In the genomic region with DNA sequence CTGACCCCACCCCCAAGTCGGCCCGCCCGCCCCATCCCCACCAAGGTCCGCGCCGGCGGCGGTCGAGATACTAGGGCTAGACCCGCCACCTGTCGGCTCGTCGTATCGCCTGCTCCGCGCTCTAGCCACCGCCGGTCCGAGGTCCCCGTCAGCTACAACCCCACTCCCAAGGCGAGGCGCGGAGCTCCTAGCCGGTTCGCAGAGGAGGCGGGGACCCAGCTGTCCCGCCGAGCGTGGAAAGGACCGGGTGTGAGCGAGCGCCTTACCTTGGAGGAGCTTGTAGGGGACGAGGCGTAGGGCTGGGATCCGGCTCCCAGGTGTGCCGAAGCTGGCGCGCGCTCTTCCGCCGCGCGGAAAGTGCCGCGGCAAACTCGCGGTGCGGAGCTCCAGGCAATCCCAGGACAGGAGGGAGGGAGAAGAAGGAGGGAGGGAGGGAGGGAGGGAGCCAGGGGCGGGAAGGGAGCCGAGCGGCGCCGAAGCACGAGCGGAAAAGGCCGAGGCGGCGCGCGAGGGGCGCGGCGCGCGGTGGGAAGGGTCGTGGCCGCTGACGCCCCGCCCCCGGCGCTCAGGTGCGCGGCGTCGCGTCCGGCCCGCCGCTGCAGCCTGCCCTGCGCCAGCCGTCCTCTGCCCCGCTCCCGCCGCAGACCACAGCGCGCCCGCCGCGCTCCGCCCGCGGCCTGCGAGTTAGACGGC, we compare ENCODE assay signal across 1 cellular context.
TF ChIP-seq lines count a peak whose summit lies in the region.

A gene with protein sequence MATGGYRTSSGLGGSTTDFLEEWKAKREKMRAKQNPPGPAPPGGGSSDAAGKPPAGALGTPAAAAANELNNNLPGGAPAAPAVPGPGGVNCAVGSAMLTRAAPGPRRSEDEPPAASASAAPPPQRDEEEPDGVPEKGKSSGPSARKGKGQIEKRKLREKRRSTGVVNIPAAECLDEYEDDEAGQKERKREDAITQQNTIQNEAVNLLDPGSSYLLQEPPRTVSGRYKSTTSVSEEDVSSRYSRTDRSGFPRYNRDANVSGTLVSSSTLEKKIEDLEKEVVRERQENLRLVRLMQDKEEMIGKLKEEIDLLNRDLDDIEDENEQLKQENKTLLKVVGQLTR (minus strand): TSS at position 359 of the 693 bp plus-strand sequence. CDS start 720 bp downstream, outside the sequence.

TF ChIP-seq in HepG2, 621 proteins besides CTCF, POLR2A, EP300 and RAD21 (continued from another document and continues in another):
- TF ChIP-seq, protein P1, sequence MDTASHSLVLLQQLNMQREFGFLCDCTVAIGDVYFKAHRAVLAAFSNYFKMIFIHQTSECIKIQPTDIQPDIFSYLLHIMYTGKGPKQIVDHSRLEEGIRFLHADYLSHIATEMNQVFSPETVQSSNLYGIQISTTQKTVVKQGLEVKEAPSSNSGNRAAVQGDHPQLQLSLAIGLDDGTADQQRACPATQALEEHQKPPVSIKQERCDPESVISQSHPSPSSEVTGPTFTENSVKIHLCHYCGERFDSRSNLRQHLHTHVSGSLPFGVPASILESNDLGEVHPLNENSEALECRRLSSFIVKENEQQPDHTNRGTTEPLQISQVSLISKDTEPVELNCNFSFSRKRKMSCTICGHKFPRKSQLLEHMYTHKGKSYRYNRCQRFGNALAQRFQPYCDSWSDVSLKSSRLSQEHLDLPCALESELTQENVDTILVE (CRISPR knock-in tag; IDR thresholded peaks at IDR 0.05), result peak; percentile 56; the same call in 1 of the 2 replicates
- TF ChIP-seq ZBTB3 (CRISPR knock-in tag; IDR thresholded peaks at IDR 0.05; ENCODE audit: borderline replicate concordance, low read depth), result no peak
- TF ChIP-seq ZNF274 (CRISPR knock-in tag; IDR thresholded peaks at IDR 0.05), result no peak
- TF ChIP-seq, protein P2, sequence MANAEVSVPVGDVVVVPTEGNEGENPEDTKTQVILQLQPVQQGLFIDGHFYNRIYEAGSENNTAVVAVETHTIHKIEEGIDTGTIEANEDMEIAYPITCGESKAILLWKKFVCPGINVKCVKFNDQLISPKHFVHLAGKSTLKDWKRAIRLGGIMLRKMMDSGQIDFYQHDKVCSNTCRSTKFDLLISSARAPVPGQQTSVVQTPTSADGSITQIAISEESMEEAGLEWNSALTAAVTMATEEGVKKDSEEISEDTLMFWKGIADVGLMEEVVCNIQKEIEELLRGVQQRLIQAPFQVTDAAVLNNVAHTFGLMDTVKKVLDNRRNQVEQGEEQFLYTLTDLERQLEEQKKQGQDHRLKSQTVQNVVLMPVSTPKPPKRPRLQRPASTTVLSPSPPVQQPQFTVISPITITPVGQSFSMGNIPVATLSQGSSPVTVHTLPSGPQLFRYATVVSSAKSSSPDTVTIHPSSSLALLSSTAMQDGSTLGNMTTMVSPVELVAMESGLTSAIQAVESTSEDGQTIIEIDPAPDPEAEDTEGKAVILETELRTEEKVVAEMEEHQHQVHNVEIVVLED (CRISPR knock-in tag; IDR thresholded peaks at IDR 0.05; ENCODE audit: borderline replicate concordance), result no peak; the same call in 1 of the 2 replicates
- TF ChIP-seq NCOA1 (CRISPR knock-in tag; IDR thresholded peaks at IDR 0.05), result no peak
- TF ChIP-seq PRMT3 (CRISPR knock-in tag; IDR thresholded peaks at IDR 0.05; ENCODE audit: borderline replicate concordance, low read depth), result no peak
- TF ChIP-seq ZNF761 (CRISPR knock-in tag; conservative IDR thresholded peaks at IDR 0.05), result peak; percentile 44; the same call in 1 of the 2 replicates
- TF ChIP-seq ZNF30 (CRISPR knock-in tag; IDR thresholded peaks at IDR 0.05), result no peak
- 0 out of 2 replicates have a peak, but pooled peaks have one; percentile 34 for TF ChIP-seq ZNF333 (CRISPR knock-in tag; IDR thresholded peaks at IDR 0.05; ENCODE audit: borderline replicate concordance)
- TF ChIP-seq FOXA1 (IDR thresholded peaks at IDR 0.05), result no peak
- TF ChIP-seq FOXA1 (CRISPR knock-in tag; IDR thresholded peaks at IDR 0.05), result no peak
- no peak for TF ChIP-seq KLF15 (CRISPR knock-in tag; IDR thresholded peaks at IDR 0.05; ENCODE audit: borderline replicate concordance)
- no peak for TF ChIP-seq POLR2AphosphoS2 (IDR thresholded peaks at IDR 0.05; ENCODE audit: low read depth, low read length)
- TF ChIP-seq, protein P3, sequence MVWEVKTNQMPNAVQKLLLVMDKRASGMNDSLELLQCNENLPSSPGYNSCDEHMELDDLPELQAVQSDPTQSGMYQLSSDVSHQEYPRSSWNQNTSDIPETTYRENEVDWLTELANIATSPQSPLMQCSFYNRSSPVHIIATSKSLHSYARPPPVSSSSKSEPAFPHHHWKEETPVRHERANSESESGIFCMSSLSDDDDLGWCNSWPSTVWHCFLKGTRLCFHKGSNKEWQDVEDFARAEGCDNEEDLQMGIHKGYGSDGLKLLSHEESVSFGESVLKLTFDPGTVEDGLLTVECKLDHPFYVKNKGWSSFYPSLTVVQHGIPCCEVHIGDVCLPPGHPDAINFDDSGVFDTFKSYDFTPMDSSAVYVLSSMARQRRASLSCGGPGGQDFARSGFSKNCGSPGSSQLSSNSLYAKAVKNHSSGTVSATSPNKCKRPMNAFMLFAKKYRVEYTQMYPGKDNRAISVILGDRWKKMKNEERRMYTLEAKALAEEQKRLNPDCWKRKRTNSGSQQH (CRISPR knock-in tag; IDR thresholded peaks at IDR 0.05; ENCODE audit: low read depth), result 0 out of 2 replicates have a peak, but pooled peaks have one; percentile 35
- TF ChIP-seq ZNF431 (CRISPR knock-in tag; IDR thresholded peaks at IDR 0.05; ENCODE audit: borderline replicate concordance, low read depth), result peak; percentile 74
- TF ChIP-seq, protein P4, sequence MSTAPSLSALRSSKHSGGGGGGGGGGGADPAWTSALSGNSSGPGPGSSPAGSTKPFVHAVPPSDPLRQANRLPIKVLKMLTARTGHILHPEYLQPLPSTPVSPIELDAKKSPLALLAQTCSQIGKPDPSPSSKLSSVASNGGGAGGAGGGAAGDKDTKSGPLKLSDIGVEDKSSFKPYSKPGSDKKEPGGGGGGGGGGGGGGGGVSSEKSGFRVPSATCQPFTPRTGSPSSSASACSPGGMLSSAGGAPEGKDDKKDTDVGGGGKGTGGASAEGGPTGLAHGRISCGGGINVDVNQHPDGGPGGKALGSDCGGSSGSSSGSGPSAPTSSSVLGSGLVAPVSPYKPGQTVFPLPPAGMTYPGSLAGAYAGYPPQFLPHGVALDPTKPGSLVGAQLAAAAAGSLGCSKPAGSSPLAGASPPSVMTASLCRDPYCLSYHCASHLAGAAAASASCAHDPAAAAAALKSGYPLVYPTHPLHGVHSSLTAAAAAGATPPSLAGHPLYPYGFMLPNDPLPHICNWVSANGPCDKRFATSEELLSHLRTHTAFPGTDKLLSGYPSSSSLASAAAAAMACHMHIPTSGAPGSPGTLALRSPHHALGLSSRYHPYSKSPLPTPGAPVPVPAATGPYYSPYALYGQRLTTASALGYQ (CRISPR knock-in tag; IDR thresholded peaks at IDR 0.05), result no peak
- TF ChIP-seq RBAK (CRISPR knock-in tag; IDR thresholded peaks at IDR 0.05), result no peak
- peak; percentile 47 for TF ChIP-seq SKI (IDR thresholded peaks at IDR 0.05; ENCODE audit: partially characterized antibody)
- TF ChIP-seq, protein P5, sequence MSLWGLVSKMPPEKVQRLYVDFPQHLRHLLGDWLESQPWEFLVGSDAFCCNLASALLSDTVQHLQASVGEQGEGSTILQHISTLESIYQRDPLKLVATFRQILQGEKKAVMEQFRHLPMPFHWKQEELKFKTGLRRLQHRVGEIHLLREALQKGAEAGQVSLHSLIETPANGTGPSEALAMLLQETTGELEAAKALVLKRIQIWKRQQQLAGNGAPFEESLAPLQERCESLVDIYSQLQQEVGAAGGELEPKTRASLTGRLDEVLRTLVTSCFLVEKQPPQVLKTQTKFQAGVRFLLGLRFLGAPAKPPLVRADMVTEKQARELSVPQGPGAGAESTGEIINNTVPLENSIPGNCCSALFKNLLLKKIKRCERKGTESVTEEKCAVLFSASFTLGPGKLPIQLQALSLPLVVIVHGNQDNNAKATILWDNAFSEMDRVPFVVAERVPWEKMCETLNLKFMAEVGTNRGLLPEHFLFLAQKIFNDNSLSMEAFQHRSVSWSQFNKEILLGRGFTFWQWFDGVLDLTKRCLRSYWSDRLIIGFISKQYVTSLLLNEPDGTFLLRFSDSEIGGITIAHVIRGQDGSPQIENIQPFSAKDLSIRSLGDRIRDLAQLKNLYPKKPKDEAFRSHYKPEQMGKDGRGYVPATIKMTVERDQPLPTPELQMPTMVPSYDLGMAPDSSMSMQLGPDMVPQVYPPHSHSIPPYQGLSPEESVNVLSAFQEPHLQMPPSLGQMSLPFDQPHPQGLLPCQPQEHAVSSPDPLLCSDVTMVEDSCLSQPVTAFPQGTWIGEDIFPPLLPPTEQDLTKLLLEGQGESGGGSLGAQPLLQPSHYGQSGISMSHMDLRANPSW (CRISPR knock-in tag; IDR thresholded peaks at IDR 0.05; ENCODE audit: borderline replicate concordance), result no peak
- TF ChIP-seq ZMYM2 (CRISPR knock-in tag; IDR thresholded peaks at IDR 0.05), result peak; percentile 67; the same call in 1 of the 2 replicates
- TF ChIP-seq NFRKB (IDR thresholded peaks at IDR 0.05), result no peak
- TF ChIP-seq, protein P6, sequence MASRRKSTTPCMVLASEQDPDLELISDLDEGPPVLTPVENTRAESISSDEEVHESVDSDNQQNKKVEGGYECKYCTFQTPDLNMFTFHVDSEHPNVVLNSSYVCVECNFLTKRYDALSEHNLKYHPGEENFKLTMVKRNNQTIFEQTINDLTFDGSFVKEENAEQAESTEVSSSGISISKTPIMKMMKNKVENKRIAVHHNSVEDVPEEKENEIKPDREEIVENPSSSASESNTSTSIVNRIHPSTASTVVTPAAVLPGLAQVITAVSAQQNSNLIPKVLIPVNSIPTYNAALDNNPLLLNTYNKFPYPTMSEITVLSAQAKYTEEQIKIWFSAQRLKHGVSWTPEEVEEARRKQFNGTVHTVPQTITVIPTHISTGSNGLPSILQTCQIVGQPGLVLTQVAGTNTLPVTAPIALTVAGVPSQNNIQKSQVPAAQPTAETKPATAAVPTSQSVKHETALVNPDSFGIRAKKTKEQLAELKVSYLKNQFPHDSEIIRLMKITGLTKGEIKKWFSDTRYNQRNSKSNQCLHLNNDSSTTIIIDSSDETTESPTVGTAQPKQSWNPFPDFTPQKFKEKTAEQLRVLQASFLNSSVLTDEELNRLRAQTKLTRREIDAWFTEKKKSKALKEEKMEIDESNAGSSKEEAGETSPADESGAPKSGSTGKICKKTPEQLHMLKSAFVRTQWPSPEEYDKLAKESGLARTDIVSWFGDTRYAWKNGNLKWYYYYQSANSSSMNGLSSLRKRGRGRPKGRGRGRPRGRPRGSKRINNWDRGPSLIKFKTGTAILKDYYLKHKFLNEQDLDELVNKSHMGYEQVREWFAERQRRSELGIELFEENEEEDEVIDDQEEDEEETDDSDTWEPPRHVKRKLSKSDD (CRISPR knock-in tag; IDR thresholded peaks at IDR 0.05; ENCODE audit: low read depth), result no peak
- 0 out of 2 replicates have a peak, but pooled peaks have one; percentile 9 for TF ChIP-seq ZNF614 (CRISPR knock-in tag; IDR thresholded peaks at IDR 0.05; ENCODE audit: borderline replicate concordance)
- no peak; the same call in none of the 2 replicates for TF ChIP-seq ZNF451 (CRISPR knock-in tag; IDR thresholded peaks at IDR 0.05)
- no peak for TF ChIP-seq HCFC1 (IDR thresholded peaks at IDR 0.05; ENCODE audit: low read depth, low read length)
- no peak for TF ChIP-seq ZNF343 (CRISPR knock-in tag; IDR thresholded peaks at IDR 0.05)
- TF ChIP-seq ZBTB38 (CRISPR knock-in tag; IDR thresholded peaks at IDR 0.05), result no peak
- TF ChIP-seq, protein P7, sequence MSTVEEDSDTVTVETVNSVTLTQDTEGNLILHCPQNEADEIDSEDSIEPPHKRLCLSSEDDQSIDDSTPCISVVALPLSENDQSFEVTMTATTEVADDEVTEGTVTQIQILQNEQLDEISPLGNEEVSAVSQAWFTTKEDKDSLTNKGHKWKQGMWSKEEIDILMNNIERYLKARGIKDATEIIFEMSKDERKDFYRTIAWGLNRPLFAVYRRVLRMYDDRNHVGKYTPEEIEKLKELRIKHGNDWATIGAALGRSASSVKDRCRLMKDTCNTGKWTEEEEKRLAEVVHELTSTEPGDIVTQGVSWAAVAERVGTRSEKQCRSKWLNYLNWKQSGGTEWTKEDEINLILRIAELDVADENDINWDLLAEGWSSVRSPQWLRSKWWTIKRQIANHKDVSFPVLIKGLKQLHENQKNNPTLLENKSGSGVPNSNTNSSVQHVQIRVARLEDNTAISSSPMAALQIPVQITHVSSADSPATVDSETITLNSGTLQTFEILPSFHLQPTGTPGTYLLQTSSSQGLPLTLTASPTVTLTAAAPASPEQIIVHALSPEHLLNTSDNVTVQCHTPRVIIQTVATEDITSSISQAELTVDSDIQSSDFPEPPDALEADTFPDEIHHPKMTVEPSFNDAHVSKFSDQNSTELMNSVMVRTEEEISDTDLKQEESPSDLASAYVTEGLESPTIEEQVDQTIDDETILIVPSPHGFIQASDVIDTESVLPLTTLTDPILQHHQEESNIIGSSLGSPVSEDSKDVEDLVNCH (CRISPR knock-in tag; IDR thresholded peaks at IDR 0.05), result no peak; the same call in 1 of the 2 replicates
- TF ChIP-seq GZF1 (CRISPR knock-in tag; IDR thresholded peaks at IDR 0.05), result 0 out of 2 replicates have a peak, but pooled peaks have one; percentile 24
- TF ChIP-seq MZF1 (CRISPR knock-in tag; IDR thresholded peaks at IDR 0.05; ENCODE audit: borderline replicate concordance), result no peak
- no peak; the same call in 1 of the 2 replicates for TF ChIP-seq ZC3H13 (CRISPR knock-in tag; IDR thresholded peaks at IDR 0.05)
- TF ChIP-seq MIXL1 (CRISPR knock-in tag; IDR thresholded peaks at IDR 0.05), result 0 out of 2 replicates have a peak, but pooled peaks have one; percentile 12
- TF ChIP-seq, protein P8, sequence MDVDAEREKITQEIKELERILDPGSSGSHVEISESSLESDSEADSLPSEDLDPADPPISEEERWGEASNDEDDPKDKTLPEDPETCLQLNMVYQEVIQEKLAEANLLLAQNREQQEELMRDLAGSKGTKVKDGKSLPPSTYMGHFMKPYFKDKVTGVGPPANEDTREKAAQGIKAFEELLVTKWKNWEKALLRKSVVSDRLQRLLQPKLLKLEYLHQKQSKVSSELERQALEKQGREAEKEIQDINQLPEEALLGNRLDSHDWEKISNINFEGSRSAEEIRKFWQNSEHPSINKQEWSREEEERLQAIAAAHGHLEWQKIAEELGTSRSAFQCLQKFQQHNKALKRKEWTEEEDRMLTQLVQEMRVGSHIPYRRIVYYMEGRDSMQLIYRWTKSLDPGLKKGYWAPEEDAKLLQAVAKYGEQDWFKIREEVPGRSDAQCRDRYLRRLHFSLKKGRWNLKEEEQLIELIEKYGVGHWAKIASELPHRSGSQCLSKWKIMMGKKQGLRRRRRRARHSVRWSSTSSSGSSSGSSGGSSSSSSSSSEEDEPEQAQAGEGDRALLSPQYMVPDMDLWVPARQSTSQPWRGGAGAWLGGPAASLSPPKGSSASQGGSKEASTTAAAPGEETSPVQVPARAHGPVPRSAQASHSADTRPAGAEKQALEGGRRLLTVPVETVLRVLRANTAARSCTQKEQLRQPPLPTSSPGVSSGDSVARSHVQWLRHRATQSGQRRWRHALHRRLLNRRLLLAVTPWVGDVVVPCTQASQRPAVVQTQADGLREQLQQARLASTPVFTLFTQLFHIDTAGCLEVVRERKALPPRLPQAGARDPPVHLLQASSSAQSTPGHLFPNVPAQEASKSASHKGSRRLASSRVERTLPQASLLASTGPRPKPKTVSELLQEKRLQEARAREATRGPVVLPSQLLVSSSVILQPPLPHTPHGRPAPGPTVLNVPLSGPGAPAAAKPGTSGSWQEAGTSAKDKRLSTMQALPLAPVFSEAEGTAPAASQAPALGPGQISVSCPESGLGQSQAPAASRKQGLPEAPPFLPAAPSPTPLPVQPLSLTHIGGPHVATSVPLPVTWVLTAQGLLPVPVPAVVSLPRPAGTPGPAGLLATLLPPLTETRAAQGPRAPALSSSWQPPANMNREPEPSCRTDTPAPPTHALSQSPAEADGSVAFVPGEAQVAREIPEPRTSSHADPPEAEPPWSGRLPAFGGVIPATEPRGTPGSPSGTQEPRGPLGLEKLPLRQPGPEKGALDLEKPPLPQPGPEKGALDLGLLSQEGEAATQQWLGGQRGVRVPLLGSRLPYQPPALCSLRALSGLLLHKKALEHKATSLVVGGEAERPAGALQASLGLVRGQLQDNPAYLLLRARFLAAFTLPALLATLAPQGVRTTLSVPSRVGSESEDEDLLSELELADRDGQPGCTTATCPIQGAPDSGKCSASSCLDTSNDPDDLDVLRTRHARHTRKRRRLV (CRISPR knock-in tag; IDR thresholded peaks at IDR 0.05), result no peak
- TF ChIP-seq KAT8 (CRISPR knock-in tag; IDR thresholded peaks at IDR 0.05), result no peak; the same call in 1 of the 2 replicates
- no peak for TF ChIP-seq PLRG1 (conservative IDR thresholded peaks at IDR 0.05)
